In genomic region chr9:137075275-137075775, GRCh38 we compare ENCODE assay signal across 19 cellular contexts. TPM values are rescaled to one million over a fixed set of nuclear protein-coding genes. Genes with fewer than 3 reads are reported as not detected.
DNase-seq lines count a peak whose midpoint lies in the region; ATAC-seq, FAIRE-seq and TF ChIP-seq lines count a peak whose summit lies in the region.
"Had no signal": no experiment of that assay in that cellular context is flagged by ENCODE, and none has a peak within 500 bp of the region (broad histone marks: within the 10 kb centered on the region; RNA-seq: fewer than 3 reads in every experiment).

No MANE protein-coding gene starts in this region.

- peaks cover 18% of the 10 kb centered on the region for H3K36me3 ChIP-seq in HAP-1 (replicated peaks)

- H3K4me1 Mint-ChIP-seq in nephron, result peaks cover 7% of the 10 kb centered on the region
- H3K4me1 Mint-ChIP-seq in activated CD8-positive, alpha-beta T cell treated with anti-CD3 and anti-CD28 coated beads for 36 hours (ENCODE audit: low read depth), result peaks cover 4% of the 10 kb centered on the region

- peaks cover 76% of the 10 kb centered on the region for H3K27me3 Mint-ChIP-seq in nephron (ENCODE audit: low read depth)
- no peaks in the 10 kb centered on the region for H3K27me3 Mint-ChIP-seq in activated CD8-positive, alpha-beta T cell treated with anti-CD3 and anti-CD28 coated beads for 36 hours
- H3K27me3 Mint-ChIP-seq: central memory CD8-positive, alpha-beta T cell had no signal

- POLR2A ChIA-PET in activated CD8-positive, alpha-beta T cell treated with anti-CD3 and anti-CD28 coated beads for 36 hours (lab: Charles Lee), result no interaction called here

- H3K4me3 Mint-ChIP-seq in nephron, result peak overlapping the region; percentile 37 to 57 (median 43)
- H3K4me3 Mint-ChIP-seq in activated CD8-positive, alpha-beta T cell treated with anti-CD3 and anti-CD28 coated beads for 36 hours, result no peak overlapping the region

- no peak for ATAC-seq in activated CD8-positive, alpha-beta T cell treated with anti-CD3 and anti-CD28 coated beads for 36 hours
- ATAC-seq: psoas muscle had no signal

- intact Hi-C loops in activated CD8-positive, alpha-beta T cell treated with anti-CD3 and anti-CD28 coated beads for 36 hours (cut with micrococcal nuclease), result no loop called here

- CTCF ChIA-PET in activated CD8-positive, alpha-beta T cell treated with anti-CD3 and anti-CD28 coated beads for 36 hours (lab: Charles Lee), result interaction anchor here (1.0 to 2.0 kb wide), 5 partner anchors 11 to 40 kb away, joined by 3 to 6 read pairs (median 5); partner anchors contain the start of gene ENTPD2

- no peaks in the 10 kb centered on the region for H3K9me3 Mint-ChIP-seq in nephron
- H3K9me3 Mint-ChIP-seq in activated CD8-positive, alpha-beta T cell treated with anti-CD3 and anti-CD28 coated beads for 36 hours, result no peaks in the 10 kb centered on the region
- H3K9me3 Mint-ChIP-seq: activated T-helper 2 cell treated with anti-CD3 and anti-CD28 coated beads, Interferon-gamma antibody, Interleukin-2, Interleukin-4, amounts not matched to agents 10 μg/mL and 5 μg/mL and 100 μg/mL, durations not matched to agents 14 hours and 24 hours and 36 hours; central memory CD8-positive, alpha-beta T cell had no signal

- no peak overlapping the region for H3K4me3 ChIP-seq in HAP-1
- H3K4me3 ChIP-seq: adrenal gland, psoas muscle, spleen, tibial artery had no signal

- H3K27me3 ChIP-seq in HAP-1 (ENCODE audit: low read depth), result no peaks in the 10 kb centered on the region
- H3K27me3 ChIP-seq: adrenal gland, BE2C had no signal

- TF ChIP-seq CTCF in nephron (IDR thresholded peaks at IDR 0.05; ENCODE audit: unreplicated experiment in 3 of 3), result no peak
- TF ChIP-seq CTCF in activated CD8-positive, alpha-beta T cell treated with anti-CD3 and anti-CD28 coated beads for 36 hours (IDR thresholded peaks at IDR 0.05), result no peak

- DNase-seq in HAP-1 (ENCODE audit: low spot score in 2 of 2), result peak; percentile 80 to 84
- peak; percentile 24 for DNase-seq in OCI-M1 (lab: John Stamatoyannopoulos, UW)
- DNase-seq in frontal cortex (ENCODE audit: low spot score in 2 of 2), result no peak
- no peak for DNase-seq in activated CD8-positive, alpha-beta T cell treated with anti-CD3 and anti-CD28 coated beads for 36 hours
- DNase-seq: adrenal gland; BE2C; DMS53; effector memory CD4-positive, alpha-beta T cell; hippocampal formation; NCI-H1105; NCI-H2171 treated with DMSO at 0.1 percent for 48 hours; RPMI8226; tibial artery had no signal

- no peaks in the 10 kb centered on the region for H3K9me3 ChIP-seq in HAP-1
- H3K9me3 ChIP-seq: adrenal gland, BE2C, psoas muscle, spleen, tibial artery had no signal

- peaks cover 26% of the 10 kb centered on the region for H3K4me1 ChIP-seq in HAP-1

- H3K36me3 Mint-ChIP-seq in nephron (ENCODE audit: low read depth), result no peaks in the 10 kb centered on the region
- peaks cover 8% of the 10 kb centered on the region for H3K36me3 Mint-ChIP-seq in activated CD8-positive, alpha-beta T cell treated with anti-CD3 and anti-CD28 coated beads for 36 hours (ENCODE audit: low read depth)

- FAIRE-seq in frontal cortex (lab: Jason Lieb, UNC), result no peak

- in situ Hi-C loops in HAP-1 (cut with MboI; ENCODE audit: low sequenced_read_pairs), result no loop called here

- H3K27ac Mint-ChIP-seq in nephron, result no peak overlapping the region
- H3K27ac Mint-ChIP-seq in activated CD8-positive, alpha-beta T cell treated with anti-CD3 and anti-CD28 coated beads for 36 hours, result no peak overlapping the region
- H3K27ac Mint-ChIP-seq: activated T-helper 2 cell treated with anti-CD3 and anti-CD28 coated beads, Interferon-gamma antibody, Interleukin-2, Interleukin-4, amounts not matched to agents 10 μg/mL and 5 μg/mL and 100 μg/mL, durations not matched to agents 14 hours and 24 hours and 36 hours had no signal

RNA-seq across cellular contexts. Expression of gene UAP1L1, which starts 2.0 kb away (rescaled TPM):
- total RNA-seq in frontal cortex, result 0.41 TPM
- 10 to 100 TPM; 49.8 to 50.1 TPM for total RNA-seq in activated CD8-positive, alpha-beta T cell treated with anti-CD3 and anti-CD28 coated beads for 36 hours

RNA-seq across cellular contexts. Expression of gene SAPCD2, which starts 5.0 kb away (rescaled TPM):
- total RNA-seq in frontal cortex, result 1.2 TPM
- 10 to 100 TPM; 13.5 to 13.7 TPM for total RNA-seq in activated CD8-positive, alpha-beta T cell treated with anti-CD3 and anti-CD28 coated beads for 36 hours

RNA-seq across cellular contexts. Expression of gene MAN1B1, which starts 11.5 kb away (rescaled TPM):
- total RNA-seq in frontal cortex, result 42.0 TPM
- 10 to 100 TPM; 31.1 to 33.2 TPM for total RNA-seq in activated CD8-positive, alpha-beta T cell treated with anti-CD3 and anti-CD28 coated beads for 36 hours

RNA-seq across cellular contexts. Expression of gene ENTPD2, which starts 21.5 kb away (rescaled TPM):
- 0.82 TPM for total RNA-seq in frontal cortex
- total RNA-seq in activated CD8-positive, alpha-beta T cell treated with anti-CD3 and anti-CD28 coated beads for 36 hours, result not detected
- total RNA-seq: activated T-helper 2 cell treated with anti-CD3 and anti-CD28 coated beads, Interferon-gamma antibody, Interleukin-2, Interleukin-4, amounts not matched to agents 10 μg/mL and 5 μg/mL and 100 μg/mL, durations not matched to agents 14 hours and 24 hours and 36 hours; mesenteric fat pad had no signal

RNA-seq across cellular contexts. Expression of gene NPDC1, which starts 29.3 kb away (rescaled TPM):
- total RNA-seq in frontal cortex, result 16.3 TPM
- 10 to 100 TPM; 18.2 to 21.2 TPM for total RNA-seq in activated CD8-positive, alpha-beta T cell treated with anti-CD3 and anti-CD28 coated beads for 36 hours

Comparison
In these comparisons a context has a peak if more than half of its experiments do, and no peak if none do; other contexts are left out.
1. DNase-seq: peak in HAP-1 (2 of 2) and OCI-M1 (single experiment); none in frontal cortex (0 of 2) and activated CD8-positive, alpha-beta T cell treated with anti-CD3 and anti-CD28 coated beads for 36 hours (single experiment).
2. RNA of gene UAP1L1, which starts 2.0 kb away (total RNA-seq): 49.8 to 50.1 TPM in activated CD8-positive, alpha-beta T cell treated with anti-CD3 and anti-CD28 coated beads for 36 hours; 0.41 TPM in frontal cortex (single experiment); every median in the first group is over 10 times any median in the second.